ENCODE assay signal across 1 cellular context in genomic region chr19:45471116-45471865, GRCh38.
TF ChIP-seq lines count a peak whose summit lies in the region.

No MANE protein-coding gene starts in this region.

TF ChIP-seq in HEK293, 187 proteins besides CTCF, POLR2A, EP300 and RAD21 (continued from another document):
- TF ChIP-seq ZNF513 (tag by site-specific recombination; IDR thresholded peaks at IDR 0.05) = no peak
- no peak for TF ChIP-seq ZNF777 (tag by site-specific recombination; IDR thresholded peaks at IDR 0.05; ENCODE audit: borderline replicate concordance)
